Comparison of ENCODE assay signal across 16 cellular contexts in the genomic region with DNA sequence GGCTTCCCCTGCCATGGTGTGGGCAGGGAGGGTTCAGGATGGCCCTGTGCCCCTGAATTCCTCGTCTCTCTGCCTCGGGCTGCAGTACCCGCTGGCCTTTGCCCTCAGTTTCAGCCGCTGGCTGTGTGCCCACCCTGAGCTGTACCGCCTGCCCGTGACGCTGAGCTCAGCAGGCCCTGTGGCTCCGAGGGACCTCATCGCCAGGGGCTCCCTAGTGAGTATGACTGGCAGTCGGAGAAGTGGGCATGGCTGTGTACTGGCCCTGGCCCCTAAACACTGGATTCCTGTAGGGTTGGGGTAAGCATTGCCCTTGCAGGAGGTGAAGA. TPM values are rescaled to one million over a fixed set of nuclear protein-coding genes. Genes with fewer than 3 reads are reported as not detected.
"Had no signal": no experiment of that assay in that cellular context is flagged by ENCODE, and none has a peak within 500 bp of the region (broad histone marks: within the 10 kb centered on the region; RNA-seq: fewer than 3 reads in every experiment).

No MANE protein-coding gene starts in this region.

- H3K36me3 ChIP-seq: SJCRH30 had no signal

- H3K9me3 ChIP-seq: ascending aorta, body of pancreas, SJCRH30 had no signal

- ATAC-seq: activated CD4-positive, CD25-positive, alpha-beta regulatory T cell treated with anti-CD3 and anti-CD28 coated beads, Interleukin-2, amount 50 U/mL, for 24 hours; activated T-cell treated with anti-CD3 and anti-CD28 coated beads, Interleukin-2, amount 50 U/mL, for 4 hours; body of pancreas; Right ventricle myocardium inferior had no signal

- H3K4me1 ChIP-seq: ascending aorta, body of pancreas had no signal

- DNase-seq: activated effector memory CD4-positive, alpha-beta T cell treated with anti-CD3 and anti-CD28 coated beads, Interleukin-2, amount 50 U/mL, for 16 hours; amniotic stem cell; NCI-H1105 treated with DMSO at 0.1 percent for 48 hours; NCI-H1436 treated with DMSO at 0.1 percent for 48 hours; NCI-H187; NCI-H446; NCI-H524; SJCRH30; SW 1271 had no signal

- H3K4me3 ChIP-seq: ascending aorta, body of pancreas, K562, SJCRH30 had no signal

- H3K27ac ChIP-seq: ascending aorta, body of pancreas, SJCRH30 had no signal

- H3K27me3 ChIP-seq: ascending aorta, body of pancreas, SJCRH30 had no signal

RNA-seq across cellular contexts. Expression of a gene that starts 59.6 kb away (rescaled TPM):
- total RNA-seq: bronchial epithelial cell had no signal
